8 cellular contexts compared by ENCODE assay signal in the genomic region with DNA sequence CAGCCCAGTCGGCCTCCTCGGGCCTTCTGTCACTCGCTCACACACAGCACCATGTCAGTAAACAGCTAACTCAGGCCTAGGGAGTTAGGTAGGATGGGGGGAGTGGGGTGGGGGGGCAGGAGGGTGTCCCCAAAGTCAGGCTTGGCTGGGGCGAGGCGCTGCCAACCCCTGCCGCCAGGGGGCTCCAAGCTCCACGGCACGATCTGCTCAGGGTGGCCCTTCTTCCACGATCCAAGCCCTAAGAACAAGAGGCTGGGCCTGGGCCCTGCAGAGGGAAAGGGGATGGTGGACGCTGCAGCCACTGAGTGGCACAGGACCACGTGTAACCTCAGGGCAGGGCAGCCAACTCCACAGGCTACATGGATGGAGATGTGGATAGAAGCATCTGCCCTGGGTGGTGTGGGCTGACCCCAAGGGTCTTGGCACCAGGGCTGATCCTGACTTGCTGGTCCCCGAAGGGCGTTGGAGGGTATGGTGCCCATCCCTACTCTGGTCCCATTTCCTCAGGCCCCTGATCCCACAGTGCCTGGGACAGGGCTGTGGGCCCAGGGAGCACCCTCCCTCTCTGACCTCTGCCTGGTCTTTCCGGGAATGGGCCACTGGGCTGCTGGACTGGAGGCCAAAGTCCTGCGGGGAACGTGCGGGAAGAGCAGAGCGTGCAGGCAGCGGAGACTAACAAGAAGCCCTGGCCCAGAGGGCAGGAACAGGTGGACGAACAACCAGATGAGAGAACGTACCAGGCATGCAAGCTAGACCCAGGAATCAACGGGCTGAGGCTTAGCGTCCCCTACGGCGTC. TPM values are rescaled to one million over a fixed set of nuclear protein-coding genes. Genes with fewer than 3 reads are reported as not detected.
DNase-seq lines count a peak whose midpoint lies in the region; ATAC-seq lines count a peak whose summit lies in the region.

No MANE protein-coding gene starts in this region.

- H3K27me3 ChIP-seq in H7 (ENCODE audit: control insufficient read depth, insufficient read depth, low read length), result no peaks in the 10 kb centered on the region

- H3K4me3 ChIP-seq in H7 (ENCODE audit: insufficient read depth, low read depth, low read length), result no peak overlapping the region

- H3K36me3 ChIP-seq in H7 (replicated peaks; ENCODE audit: control insufficient read depth, insufficient read depth, low read length), result peaks cover 10% of the 10 kb centered on the region

- no peak for ATAC-seq in GM18858 (IDR thresholded peaks at IDR 0.05; ENCODE audit: unreplicated experiment)

- peak; percentile 78 for DNase-seq in Ammon's horn (ENCODE audit: low spot score)
- DNase-seq in H7, result peak; percentile 96
- peak; percentile 28 for DNase-seq in RPMI8226
- DNase-seq in activated gamma-delta T cell (lab: John Stamatoyannopoulos, UW), result peak; percentile 52
- peak; percentile 83 for DNase-seq in germinal center (ENCODE audit: low spot score)
- peak; percentile 51 for DNase-seq in pons (ENCODE audit: low spot score)
- DNase-seq in ureter (ENCODE audit: low spot score), result peak; percentile 78

RNA-seq across cellular contexts. Expression of gene TXNRD2, which starts 29.1 kb away (rescaled TPM):
- 3.3 and 5.0 TPM in 2 replicates for total RNA-seq in H7 (2014; rRNA removed; shearing (Covaris generic))
- total RNA-seq in ureter, result 41.6 TPM

RNA-seq across cellular contexts. Expression of gene COMT, which starts 29.1 kb away (rescaled TPM):
- 1.4 and 1.7 TPM in 2 replicates for total RNA-seq in H7 (2014; rRNA removed; shearing (Covaris generic))
- total RNA-seq in ureter, result 202 TPM

RNA-seq across cellular contexts. Expression of gene ARVCF, which starts 45.9 kb away (rescaled TPM):
- 35.8 and 40.8 TPM in 2 replicates for total RNA-seq in H7 (2014; rRNA removed; shearing (Covaris generic))
- total RNA-seq in ureter, result 11.5 TPM

RNA-seq across cellular contexts. Expression of gene TANGO2, which starts 50.2 kb away (rescaled TPM):
- 11.3 and 15.7 TPM in 2 replicates for total RNA-seq in H7 (2014; rRNA removed; shearing (Covaris generic))
- total RNA-seq in ureter, result 28.8 TPM

Comparison
In these comparisons a context has a peak if more than half of its experiments do, and no peak if none do; other contexts are left out.
1. DNase-seq: peak in every context shown above with its lines; median percentile 96 in H7; 83 in germinal center; 78 in Ammon's horn; 78 in ureter; 52 in activated gamma-delta T cell; 51 in pons; 28 in RPMI8226.
2. RNA of gene COMT, which starts 29.1 kb away (total RNA-seq): 202 TPM in ureter (single experiment); 1.4 to 1.7 TPM in H7; every median in the first group is over 10 times any median in the second.